ENCODE assay signal across 8 cellular contexts in genomic region chr17:67376509-67376891, GRCh38. TPM values are rescaled to one million over a fixed set of nuclear protein-coding genes. Genes with fewer than 3 reads are reported as not detected.
DNase-seq lines count a peak whose midpoint lies in the region; ATAC-seq and TF ChIP-seq lines count a peak whose summit lies in the region.

No MANE protein-coding gene starts in this region.

- H3K27ac ChIP-seq in CD4-positive, CD25-positive, alpha-beta regulatory T cell (ENCODE audit: insufficient read depth, low read length, poor library complexity, severe bottlenecking), result peak overlapping the region; percentile 74
- peak overlapping the region; percentile 51 for H3K27ac ChIP-seq in HL-60 (replicated peaks)
- H3K27ac ChIP-seq in iPS-20b (ENCODE audit: low read length), result peak overlapping the region; percentile 100

- H3K9me3 ChIP-seq in CD4-positive, CD25-positive, alpha-beta regulatory T cell (ENCODE audit: control insufficient read depth in 2 of 2, low read length in 2 of 2), result no peaks in the 10 kb centered on the region
- H3K9me3 ChIP-seq in iPS-20b (ENCODE audit: insufficient read depth, low read depth, low read length), result no peaks in the 10 kb centered on the region

- H3K36me3 ChIP-seq in CD4-positive, CD25-positive, alpha-beta regulatory T cell (ENCODE audit: control insufficient read depth, insufficient read depth, low read length), result no peaks in the 10 kb centered on the region
- H3K36me3 ChIP-seq in iPS-20b (ENCODE audit: insufficient read depth, low read depth, low read length), result no peaks in the 10 kb centered on the region

- no peak for TF ChIP-seq CTCF in HL-60 (IDR thresholded peaks at IDR 0.05; ENCODE audit: insufficient read depth, low read length)

- peaks cover 5% of the 10 kb centered on the region for H3K27me3 Mint-ChIP-seq in CD4-positive, CD25-positive, alpha-beta regulatory T cell
- no peaks in the 10 kb centered on the region for H3K27me3 Mint-ChIP-seq in stimulated activated memory B cell treated with anti-CD40 and anti-IgM and Interleukin-4, amounts not matched to agents 10 μg/mL and 1 μg/mL and 100 μg/mL, for 72 hours

- H3K36me3 Mint-ChIP-seq in CD4-positive, CD25-positive, alpha-beta regulatory T cell, result no peaks in the 10 kb centered on the region
- H3K36me3 Mint-ChIP-seq in stimulated activated memory B cell treated with anti-CD40 and anti-IgM and Interleukin-4, amounts not matched to agents 10 μg/mL and 1 μg/mL and 100 μg/mL, for 72 hours, result no peaks in the 10 kb centered on the region

- ATAC-seq in CD4-positive, CD25-positive, alpha-beta regulatory T cell (ENCODE audit: low read depth in 2 of 2), result no peak
- no peak for ATAC-seq in stimulated activated memory B cell treated with anti-CD40 and anti-IgM and Interleukin-4, amounts not matched to agents 10 μg/mL and 1 μg/mL and 100 μg/mL, for 72 hours

- H3K4me1 ChIP-seq in CD4-positive, CD25-positive, alpha-beta regulatory T cell (ENCODE audit: control insufficient read depth, insufficient read depth, low read length, poor library complexity, severe bottlenecking), result peaks cover 33% of the 10 kb centered on the region
- H3K4me1 ChIP-seq in iPS-20b (ENCODE audit: insufficient read depth, low read length), result peaks cover 7% of the 10 kb centered on the region; the same call in 1 of the 2 replicates

- H3K27ac Mint-ChIP-seq in CD4-positive, CD25-positive, alpha-beta regulatory T cell, result peak overlapping the region in 2 of 3 donors; percentile 78 to 92
- peak overlapping the region; percentile 58 for H3K27ac Mint-ChIP-seq in stimulated activated memory B cell treated with anti-CD40 and anti-IgM and Interleukin-4, amounts not matched to agents 10 μg/mL and 1 μg/mL and 100 μg/mL, for 72 hours

- H3K4me1 Mint-ChIP-seq in CD4-positive, CD25-positive, alpha-beta regulatory T cell, result peaks cover 0 to 40% (median 28%) of the 10 kb centered on the region in 4 donors
- peaks cover 30% of the 10 kb centered on the region for H3K4me1 Mint-ChIP-seq in stimulated activated memory B cell treated with anti-CD40 and anti-IgM and Interleukin-4, amounts not matched to agents 10 μg/mL and 1 μg/mL and 100 μg/mL, for 72 hours

- H3K9me3 Mint-ChIP-seq in CD4-positive, CD25-positive, alpha-beta regulatory T cell, result no peaks in the 10 kb centered on the region
- no peaks in the 10 kb centered on the region for H3K9me3 Mint-ChIP-seq in stimulated activated memory B cell treated with anti-CD40 and anti-IgM and Interleukin-4, amounts not matched to agents 10 μg/mL and 1 μg/mL and 100 μg/mL, for 72 hours

- peak overlapping the region; percentile 73 to 94 (median 92) for H3K4me3 Mint-ChIP-seq in CD4-positive, CD25-positive, alpha-beta regulatory T cell
- H3K4me3 Mint-ChIP-seq in stimulated activated memory B cell treated with anti-CD40 and anti-IgM and Interleukin-4, amounts not matched to agents 10 μg/mL and 1 μg/mL and 100 μg/mL, for 72 hours, result peak overlapping the region; percentile 76

- peak overlapping the region; percentile 77 for H3K4me3 ChIP-seq in CD4-positive, CD25-positive, alpha-beta regulatory T cell (ENCODE audit: low read depth, low read length)
- H3K4me3 ChIP-seq in HL-60 (replicated peaks; ENCODE audit: insufficient read depth, low read length) (peak overlapping the region; percentile 85), iPS-20b (ENCODE audit: low read length) (peak overlapping the region; percentile 85)

- DNase-seq in CD4-positive, CD25-positive, alpha-beta regulatory T cell, result peak in 1 of 3 donors; percentile 44
- DNase-seq in HL-60 (ENCODE audit: low read depth in 1 of 2, low spot score in 1 of 2) (no peak), amniotic stem cell (lab: John Stamatoyannopoulos, UW) (peak; percentile 33), NCI-H1048 (lab: John Stamatoyannopoulos, UW) (no peak), epidermal melanocyte (ENCODE audit: insufficient read length, low spot score) (no peak)
- no peak for DNase-seq in stimulated activated CD4-positive, alpha-beta T cell treated with anti-CD3 and anti-CD28 coated beads, Interleukin-12 subunit alpha, Interleukin-12 subunit beta, amount 100 ng/mL, for 4 hours

- H3K9ac ChIP-seq in iPS-20b (ENCODE audit: low read depth, low read length), result peak overlapping the region; percentile 90

- no peaks in the 10 kb centered on the region for H3K27me3 ChIP-seq in CD4-positive, CD25-positive, alpha-beta regulatory T cell (ENCODE audit: control insufficient read depth, insufficient read depth, low read length)
- no peaks in the 10 kb centered on the region for H3K27me3 ChIP-seq in HL-60 (ENCODE audit: insufficient read depth, poor library complexity, severe bottlenecking)
- H3K27me3 ChIP-seq in iPS-20b (ENCODE audit: insufficient read depth, low read length), result no peaks in the 10 kb centered on the region

RNA-seq across cellular contexts. Expression of gene PITPNC1, which starts 0.6 kb away (rescaled TPM):
- total RNA-seq in CD4-positive, CD25-positive, alpha-beta regulatory T cell, result 47.9 TPM
- 10 to 100 TPM; 27.3 to 39.5 (median 39.0) TPM for polyA plus RNA-seq in CD4-positive, CD25-positive, alpha-beta regulatory T cell

RNA-seq across cellular contexts. Expression of gene PSMD12, which starts 10.1 kb away (rescaled TPM):
- total RNA-seq in CD4-positive, CD25-positive, alpha-beta regulatory T cell, result 44.2 TPM
- 10 to 100 TPM; 31.7 to 42.7 (median 37.0) TPM for polyA plus RNA-seq in CD4-positive, CD25-positive, alpha-beta regulatory T cell
